ENCODE assay signal across 30 cellular contexts in the genomic region with DNA sequence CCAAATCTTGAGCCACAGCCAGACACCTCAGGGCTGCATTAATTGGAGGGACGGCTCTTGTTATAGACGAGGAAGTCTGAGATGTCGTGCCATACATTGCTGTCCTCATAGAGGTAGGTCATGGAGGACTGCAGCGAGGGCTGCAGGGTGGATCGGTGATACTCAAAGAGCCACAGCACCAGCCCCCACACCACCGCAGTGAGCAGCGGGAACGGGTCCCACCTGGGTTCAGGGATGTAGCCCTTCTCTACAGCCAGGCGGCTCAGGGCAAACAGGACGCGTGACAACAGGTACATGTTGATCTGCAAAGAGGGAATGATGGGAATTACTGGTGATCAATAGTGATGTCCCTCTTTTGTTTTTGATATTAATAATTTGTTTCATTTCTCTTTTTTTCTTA.
"Had no signal": no experiment of that assay in that cellular context is flagged by ENCODE, and none has a peak within 500 bp of the region (broad histone marks: within the 10 kb centered on the region; RNA-seq: fewer than 3 reads in every experiment).

No MANE protein-coding gene starts in this region.

- DNase-seq: activated CD4-positive, alpha-beta memory T cell treated with anti-CD3 and anti-CD28 coated beads, Interleukin-2, amount 10 ng/mL, durations not matched to agents 7 days and 5 days; activated CD4-positive, alpha-beta T cell treated with anti-CD3 and anti-CD28 coated beads for 36 hours; activated CD4-positive, alpha-beta T cell treated with anti-CD3 and anti-CD28 coated beads, Interleukin-2, amount 10 ng/mL, durations not matched to agents 7 days and 5 days; activated CD4-positive, alpha-beta T cell treated with anti-CD3 and anti-CD28 coated beads, Interleukin-2, amount 50 U/mL, for 4 hours; activated CD4-positive, CD25-positive, alpha-beta regulatory T cell; activated CD4-positive, CD25-positive, alpha-beta regulatory T cell treated with anti-CD3 and anti-CD28 coated beads, Interleukin-2, amount 50 U/mL, for 72 hours; activated CD8-positive, alpha-beta memory T cell treated with anti-CD3 and anti-CD28 coated beads, Interleukin-2, amount 50 U/mL, for 48 hours; activated gamma-delta T cell; activated naive CD4-positive, alpha-beta T cell; activated naive CD4-positive, alpha-beta T cell treated with anti-CD3 and anti-CD28 coated beads, Interleukin-2, amount 10 ng/mL, durations not matched to agents 7 days and 5 days; activated naive CD8-positive, alpha-beta T cell treated with anti-CD3 and anti-CD28 coated beads, Interleukin-2, amount 10 ng/mL, durations not matched to agents 7 days and 5 days; activated T-cell treated with anti-CD3 and anti-CD28 coated beads for 4 hours; activated T-cell treated with anti-CD3 and anti-CD28 coated beads, Interleukin-2, amount 50 U/mL, for 4 hours; amniotic stem cell; anterior cingulate cortex; brain microvascular endothelial cell; dorsolateral prefrontal cortex; effector memory CD4-positive, alpha-beta T cell; endodermal cell; foreskin fibroblast; head of caudate nucleus; SW 1271; T-cell had no signal

- H3K36me3 ChIP-seq: brain microvascular endothelial cell had no signal

- H3K9me3 Mint-ChIP-seq: activated CD4-positive, alpha-beta memory T cell treated with anti-CD3 and anti-CD28 coated beads, Interleukin-2, amount 10 ng/mL, durations not matched to agents 7 days and 5 days; activated CD4-positive, alpha-beta T cell treated with anti-CD3 and anti-CD28 coated beads, Interleukin-2, amount 10 ng/mL, durations not matched to agents 7 days and 5 days; activated naive CD4-positive, alpha-beta T cell treated with anti-CD3 and anti-CD28 coated beads, Interleukin-2, amount 10 ng/mL, durations not matched to agents 7 days and 5 days; activated naive CD4-positive, alpha-beta T cell treated with anti-CD3 and anti-CD28 coated beads, Interleukin-2, amount 50 U/mL, for 72 hours; activated naive CD8-positive, alpha-beta T cell treated with anti-CD3 and anti-CD28 coated beads, Interleukin-2, amount 10 ng/mL, durations not matched to agents 7 days and 5 days; activated T-cell treated with anti-CD3 and anti-CD28 coated beads, Interleukin-2, amount 50 U/mL, for 4 hours; activated T-helper 1 cell treated with anti-CD3 and anti-CD28 coated beads, Interleukin-12 subunit alpha, Interleukin-12 subunit beta, Interleukin-2, Interleukin-4 antibody, amounts not matched to agents 30 ng/mL and 10 ng/mL and 1 ng/mL, durations not matched to agents 14 hours and 24 hours and 36 hours; central memory CD8-positive, alpha-beta T cell; dendritic cell treated with granulocyte-macrophage colony-stimulating factor and Interleukin-4, amounts not matched to agents 40 ng/mL and 50 ng/mL, for 4 days; T-cell; T-helper 1 cell treated with Interleukin-12 subunit alpha and Interleukin-12 subunit beta and Interleukin-4 antibody, amounts not matched to agents 30 μg/mL and 1 μg/mL, for 36 hours had no signal

- H3K27me3 ChIP-seq: brain microvascular endothelial cell, dorsolateral prefrontal cortex had no signal

- ATAC-seq: activated CD4-positive, alpha-beta T cell treated with anti-CD3 and anti-CD28 coated beads for 36 hours; activated naive CD4-positive, alpha-beta T cell treated with anti-CD3 and anti-CD28 coated beads, Interleukin-2, amount 50 U/mL, for 72 hours; activated T-cell treated with anti-CD3 and anti-CD28 coated beads, Interleukin-2, amount 50 U/mL, for 4 hours; esophagus mucosa; T-cell had no signal

- H3K27me3 Mint-ChIP-seq: activated CD4-positive, alpha-beta memory T cell treated with anti-CD3 and anti-CD28 coated beads, Interleukin-2, amount 10 ng/mL, durations not matched to agents 7 days and 5 days; activated CD4-positive, alpha-beta T cell treated with anti-CD3 and anti-CD28 coated beads for 36 hours; activated CD4-positive, alpha-beta T cell treated with anti-CD3 and anti-CD28 coated beads, Interleukin-2, amount 10 ng/mL, durations not matched to agents 7 days and 5 days; activated naive CD4-positive, alpha-beta T cell treated with anti-CD3 and anti-CD28 coated beads, Interleukin-2, amount 10 ng/mL, durations not matched to agents 7 days and 5 days; activated naive CD8-positive, alpha-beta T cell treated with anti-CD3 and anti-CD28 coated beads, Interleukin-2, amount 10 ng/mL, durations not matched to agents 7 days and 5 days; central memory CD8-positive, alpha-beta T cell; dendritic cell treated with granulocyte-macrophage colony-stimulating factor and Interleukin-4, amounts not matched to agents 40 ng/mL and 50 ng/mL, for 4 days; T-cell had no signal

- H3K27ac Mint-ChIP-seq: activated CD4-positive, alpha-beta memory T cell treated with anti-CD3 and anti-CD28 coated beads, Interleukin-2, amount 10 ng/mL, durations not matched to agents 7 days and 5 days; activated CD4-positive, alpha-beta T cell treated with anti-CD3 and anti-CD28 coated beads for 36 hours; activated CD4-positive, alpha-beta T cell treated with anti-CD3 and anti-CD28 coated beads, Interleukin-2, amount 10 ng/mL, durations not matched to agents 7 days and 5 days; activated naive CD4-positive, alpha-beta T cell treated with anti-CD3 and anti-CD28 coated beads, Interleukin-2, amount 50 U/mL, for 72 hours; activated naive CD8-positive, alpha-beta T cell treated with anti-CD3 and anti-CD28 coated beads, Interleukin-2, amount 10 ng/mL, durations not matched to agents 7 days and 5 days; activated T-helper 1 cell treated with anti-CD3 and anti-CD28 coated beads, Interleukin-12 subunit alpha, Interleukin-12 subunit beta, Interleukin-2, Interleukin-4 antibody, amounts not matched to agents 30 ng/mL and 10 ng/mL and 1 ng/mL, durations not matched to agents 14 hours and 24 hours and 36 hours; dendritic cell treated with granulocyte-macrophage colony-stimulating factor and Interleukin-4, amounts not matched to agents 40 ng/mL and 50 ng/mL, for 4 days; endodermal cell; T-cell; T-helper 1 cell treated with Interleukin-12 subunit alpha and Interleukin-12 subunit beta and Interleukin-4 antibody, amounts not matched to agents 30 μg/mL and 1 μg/mL, for 36 hours had no signal

- H3K4me1 Mint-ChIP-seq: endodermal cell had no signal

- H3K4me3 ChIP-seq: coronary artery, dorsolateral prefrontal cortex had no signal

- H3K36me3 Mint-ChIP-seq: activated naive CD4-positive, alpha-beta T cell treated with anti-CD3 and anti-CD28 coated beads, Interleukin-2, amount 50 U/mL, for 72 hours had no signal

- H3K4me3 Mint-ChIP-seq: activated CD4-positive, alpha-beta memory T cell treated with anti-CD3 and anti-CD28 coated beads, Interleukin-2, amount 10 ng/mL, durations not matched to agents 7 days and 5 days; activated CD4-positive, alpha-beta T cell treated with anti-CD3 and anti-CD28 coated beads for 36 hours; activated CD4-positive, alpha-beta T cell treated with anti-CD3 and anti-CD28 coated beads, Interleukin-2, amount 10 ng/mL, durations not matched to agents 7 days and 5 days; activated naive CD4-positive, alpha-beta T cell treated with anti-CD3 and anti-CD28 coated beads, Interleukin-2, amount 10 ng/mL, durations not matched to agents 7 days and 5 days; activated naive CD8-positive, alpha-beta T cell treated with anti-CD3 and anti-CD28 coated beads, Interleukin-2, amount 10 ng/mL, durations not matched to agents 7 days and 5 days; activated T-cell treated with anti-CD3 and anti-CD28 coated beads, Interleukin-2, amount 50 U/mL, for 4 hours; activated T-helper 1 cell treated with anti-CD3 and anti-CD28 coated beads, Interleukin-12 subunit alpha, Interleukin-12 subunit beta, Interleukin-2, Interleukin-4 antibody, amounts not matched to agents 30 ng/mL and 10 ng/mL and 1 ng/mL, durations not matched to agents 14 hours and 24 hours and 36 hours; central memory CD8-positive, alpha-beta T cell; dendritic cell treated with granulocyte-macrophage colony-stimulating factor and Interleukin-4, amounts not matched to agents 40 ng/mL and 50 ng/mL, for 4 days; endodermal cell; T-cell; T-helper 1 cell treated with Interleukin-12 subunit alpha and Interleukin-12 subunit beta and Interleukin-4 antibody, amounts not matched to agents 30 μg/mL and 1 μg/mL, for 36 hours had no signal

- H3K27ac ChIP-seq: brain microvascular endothelial cell, coronary artery, dorsolateral prefrontal cortex had no signal
